In genomic region chr1:145782166-145783099, GRCh38 we compare ENCODE assay signal across 10 cellular contexts. TPM values are rescaled to one million over a fixed set of nuclear protein-coding genes. Genes with fewer than 3 reads are reported as not detected.
DNase-seq lines count a peak whose midpoint lies in the region; ATAC-seq lines count a peak whose summit lies in the region.
"Had no signal": no experiment of that assay in that cellular context is flagged by ENCODE, and none has a peak within 500 bp of the region (broad histone marks: within the 10 kb centered on the region; RNA-seq: fewer than 3 reads in every experiment).

No MANE protein-coding gene starts in this region.

- DNase-seq in HK-2 (ENCODE audit: unreplicated experiment) (peak; percentile 39), adipocyte (ENCODE audit: low read depth) (peak; percentile 89), left cardiac atrium (no peak), DMS153 (lab: John Stamatoyannopoulos, UW) (no peak), NCI-H2227 (lab: John Stamatoyannopoulos, UW; ENCODE audit: unreplicated experiment) (no peak)
- DNase-seq in stimulated activated naive CD8-positive, alpha-beta T cell treated with anti-CD3 and anti-CD28 coated beads, Interleukin-15, Interleukin-2, amounts not matched to agents 100 U/mL and 50 U/mL, for 24 hours: no peak
- DNase-seq: cerebellar nuclear complex, occipital lobe had no signal

- peaks cover 20% of the 10 kb centered on the region for H3K36me3 ChIP-seq in adipocyte (ENCODE audit: control insufficient read depth, insufficient read depth, low read length, severe bottlenecking)
- H3K36me3 ChIP-seq in stomach smooth muscle (ENCODE audit: control insufficient read depth in 2 of 2, insufficient read depth in 2 of 2, low read length in 2 of 2): no peaks in the 10 kb centered on the region

- peak; percentile 35 to 82 for ATAC-seq in left cardiac atrium
- no peak for ATAC-seq in stimulated activated naive CD8-positive, alpha-beta T cell treated with anti-CD3 and anti-CD28 coated beads, Interleukin-15, Interleukin-2, amounts not matched to agents 100 U/mL and 50 U/mL, for 24 hours

- H3K9me3 ChIP-seq in adipocyte (ENCODE audit: control insufficient read depth, low read length): no peaks in the 10 kb centered on the region
- no peaks in the 10 kb centered on the region for H3K9me3 ChIP-seq in stomach smooth muscle (ENCODE audit: control insufficient read depth in 2 of 2, low read length in 2 of 2)

- peaks cover 44% of the 10 kb centered on the region for H3K4me1 ChIP-seq in adipocyte (ENCODE audit: control insufficient read depth, insufficient read depth, low read length)
- H3K4me1 ChIP-seq in stomach smooth muscle (ENCODE audit: control insufficient read depth, insufficient read depth, low read length): peaks cover 3% of the 10 kb centered on the region

- H3K4me3 ChIP-seq in adipocyte (ENCODE audit: low read length) (no peak overlapping the region), stomach smooth muscle (ENCODE audit: low read length in 2 of 2) (peak overlapping the region; percentile 5 to 64)

- no peak overlapping the region for H3K9ac ChIP-seq in adipocyte (ENCODE audit: low read length)
- no peak overlapping the region for H3K9ac ChIP-seq in stomach smooth muscle (ENCODE audit: low read length in 2 of 2)

- H3K27me3 ChIP-seq in adipocyte (replicated peaks; ENCODE audit: control insufficient read depth, insufficient read depth, low read length) (no peaks in the 10 kb centered on the region), stomach smooth muscle (ENCODE audit: control insufficient read depth in 1 of 2, insufficient read depth in 2 of 2, low read length in 2 of 2) (no peaks in the 10 kb centered on the region)

- intact Hi-C loops in left cardiac atrium (cut with DNase I): no loop called here

- H3K27ac ChIP-seq in stomach smooth muscle (ENCODE audit: low read length): peak overlapping the region; percentile 47
- H3K27ac ChIP-seq: HL-60 had no signal

RNA-seq across cellular contexts. Expression of gene RNF115, which starts 41.5 kb away (rescaled TPM):
- 10 to 100 TPM; 27.7 to 34.4 TPM for total RNA-seq in left cardiac atrium

RNA-seq across cellular contexts. Expression of gene POLR3C, which starts 41.6 kb away (rescaled TPM):
- total RNA-seq in left cardiac atrium: 10 to 100 TPM; 13.3 to 17.0 TPM

Comparison
In these comparisons a context has a peak if more than half of its experiments do, and no peak if none do; other contexts are left out.
1. DNase-seq: peak in HK-2 (single experiment) and adipocyte (single experiment); none in left cardiac atrium (single experiment), stimulated activated naive CD8-positive, alpha-beta T cell treated with anti-CD3 and anti-CD28 coated beads, Interleukin-15, Interleukin-2, amounts not matched to agents 100 U/mL and 50 U/mL, for 24 hours (single experiment), DMS153 (single experiment) and NCI-H2227 (single experiment).